7 cellular contexts compared by ENCODE assay signal in the genomic region with DNA sequence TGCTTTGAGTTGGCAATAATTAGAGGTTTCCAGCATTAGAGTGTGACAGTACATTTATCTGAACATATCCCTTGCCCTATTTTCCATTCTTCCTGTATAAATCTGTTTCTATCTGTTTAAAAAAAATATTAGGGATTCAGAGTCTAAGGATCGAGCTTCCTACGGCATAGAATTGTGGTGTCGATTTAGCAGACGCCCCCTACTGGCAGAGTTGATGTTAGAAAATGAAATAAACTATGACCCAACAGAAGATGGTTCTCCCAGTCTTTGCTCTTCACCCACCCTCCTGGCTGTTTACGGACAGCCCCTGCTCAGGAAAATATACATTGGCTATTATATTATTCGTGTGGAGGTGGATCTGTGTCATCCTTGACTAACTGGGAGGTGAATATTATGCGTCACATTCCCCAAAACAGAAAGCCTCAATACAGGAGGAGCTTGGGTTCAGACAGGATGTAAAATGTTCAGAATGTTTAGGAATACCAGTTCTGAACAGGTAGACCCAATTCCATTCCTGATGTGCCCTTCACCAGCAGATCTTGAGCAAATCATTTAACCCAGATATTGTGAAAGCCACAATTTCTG. TPM values are rescaled to one million over a fixed set of nuclear protein-coding genes. Genes with fewer than 3 reads are reported as not detected.
DNase-seq lines count a peak whose midpoint lies in the region; ATAC-seq and TF ChIP-seq lines count a peak whose summit lies in the region.

No MANE protein-coding gene starts in this region.

- H2BK120ac ChIP-seq in trophoblast cell (ENCODE audit: insufficient read depth, low read length, poor library complexity): no peak overlapping the region

- no peaks in the 10 kb centered on the region for H3K27me3 Mint-ChIP-seq in activated CD4-positive, alpha-beta T cell treated with anti-CD3 and anti-CD28 coated beads, Interleukin-2, amount 10 ng/mL, durations not matched to agents 24 days and 14 days

- H3K4ac ChIP-seq in trophoblast cell (ENCODE audit: low read depth, low read length): no peak overlapping the region

- H3K27ac ChIP-seq in DOHH2 (ENCODE audit: low read depth, low read length) (no peak overlapping the region), esophagus squamous epithelium (no peak overlapping the region), trophoblast cell (ENCODE audit: low read depth, low read length) (no peak overlapping the region)

- H3K4me1 Mint-ChIP-seq in activated CD4-positive, alpha-beta T cell treated with anti-CD3 and anti-CD28 coated beads, Interleukin-2, amount 10 ng/mL, durations not matched to agents 24 days and 14 days: peaks cover 39% of the 10 kb centered on the region

- peaks cover 8% of the 10 kb centered on the region for H3K4me1 ChIP-seq in DOHH2 (ENCODE audit: control insufficient read depth, low read length)
- H3K4me1 ChIP-seq in esophagus squamous epithelium: no peaks in the 10 kb centered on the region
- no peaks in the 10 kb centered on the region for H3K4me1 ChIP-seq in trophoblast cell (ENCODE audit: control insufficient read depth in 1 of 2, insufficient read depth in 2 of 2, low read length in 2 of 2)

- H2BK5ac ChIP-seq in trophoblast cell (ENCODE audit: low read depth, low read length, poor library complexity): no peak overlapping the region

- 30 to 33% methylated on average over 7 of the region's 7 CpGs for WGBS in esophagus squamous epithelium, 2 donors
- no CpG with 5 or more reads among the region's 7 CpGs for WGBS in trophoblast cell (ENCODE audit: extremely low coverage, insufficient coverage, insufficient read length)

- no peak overlapping the region for H3K18ac ChIP-seq in trophoblast cell (ENCODE audit: low read length)

- H3K14ac ChIP-seq in trophoblast cell (ENCODE audit: low read length): no peak overlapping the region

- no peaks in the 10 kb centered on the region for H3K9me3 ChIP-seq in DOHH2 (ENCODE audit: control insufficient read depth, insufficient read depth, low read length)
- H3K9me3 ChIP-seq in esophagus squamous epithelium: no peaks in the 10 kb centered on the region
- H3K9me3 ChIP-seq in trophoblast cell (ENCODE audit: insufficient read depth, low read depth, low read length): no peaks in the 10 kb centered on the region

- H3K4me3 ChIP-seq in DOHH2 (ENCODE audit: low read length): no peak overlapping the region
- H3K4me3 ChIP-seq in esophagus squamous epithelium: no peak overlapping the region
- no peak overlapping the region for H3K4me3 ChIP-seq in trophoblast cell (ENCODE audit: low read depth, low read length)

- H3K9me3 Mint-ChIP-seq in activated CD4-positive, alpha-beta T cell treated with anti-CD3 and anti-CD28 coated beads, Interleukin-2, amount 10 ng/mL, durations not matched to agents 24 days and 14 days: peaks cover 1% of the 10 kb centered on the region

- H3K27ac Mint-ChIP-seq in activated CD4-positive, alpha-beta T cell treated with anti-CD3 and anti-CD28 coated beads, Interleukin-2, amount 10 ng/mL, durations not matched to agents 24 days and 14 days: no peak overlapping the region

- intact Hi-C loops in activated CD4-positive, alpha-beta T cell treated with anti-CD3 and anti-CD28 coated beads, Interleukin-2, amount 10 ng/mL, durations not matched to agents 24 days and 14 days (cut with micrococcal nuclease): no loop called here
- intact Hi-C loops in esophagus squamous epithelium (cut with DNase I): no loop called here

- H3K79me1 ChIP-seq in trophoblast cell (ENCODE audit: low read length): no peaks in the 10 kb centered on the region

- H3K36me3 ChIP-seq in DOHH2 (ENCODE audit: control insufficient read depth, low read length): no peaks in the 10 kb centered on the region
- H3K36me3 ChIP-seq in esophagus squamous epithelium: no peaks in the 10 kb centered on the region
- no peaks in the 10 kb centered on the region for H3K36me3 ChIP-seq in trophoblast cell (ENCODE audit: control insufficient read depth in 1 of 2, insufficient read depth in 2 of 2, low read length in 2 of 2)

- H3K36me3 Mint-ChIP-seq in activated CD4-positive, alpha-beta T cell treated with anti-CD3 and anti-CD28 coated beads, Interleukin-2, amount 10 ng/mL, durations not matched to agents 24 days and 14 days (ENCODE audit: low read depth): peaks cover 19% of the 10 kb centered on the region

- H3K23ac ChIP-seq in trophoblast cell (ENCODE audit: low read length): no peak overlapping the region

- H3K27me3 ChIP-seq in DOHH2 (ENCODE audit: control insufficient read depth, low read length) (no peaks in the 10 kb centered on the region), esophagus squamous epithelium (no peaks in the 10 kb centered on the region), trophoblast cell (ENCODE audit: insufficient read depth, low read length) (no peaks in the 10 kb centered on the region)

- no peak overlapping the region for H4K8ac ChIP-seq in trophoblast cell (ENCODE audit: low read depth, low read length)

- no peak overlapping the region for H4K12ac ChIP-seq in trophoblast cell (ENCODE audit: low read depth, low read length)

- no peak overlapping the region for H3K9ac ChIP-seq in trophoblast cell (ENCODE audit: low read length)

- H3K4me2 ChIP-seq in DOHH2 (ENCODE audit: low read length): peak overlapping the region; percentile 31
- no peak overlapping the region for H3K4me2 ChIP-seq in trophoblast cell (ENCODE audit: low read length)

- no peaks in the 10 kb centered on the region for H3K79me2 ChIP-seq in DOHH2 (ENCODE audit: control insufficient read depth, low read length)
- H3K79me2 ChIP-seq in trophoblast cell (ENCODE audit: control insufficient read depth, insufficient read depth, low read length, poor library complexity): no peaks in the 10 kb centered on the region

- peak overlapping the region; percentile 16 for H3K4me3 Mint-ChIP-seq in activated CD4-positive, alpha-beta T cell treated with anti-CD3 and anti-CD28 coated beads, Interleukin-2, amount 10 ng/mL, durations not matched to agents 24 days and 14 days

- no peak overlapping the region for H4K91ac ChIP-seq in trophoblast cell (ENCODE audit: low read depth, low read length)

- TF ChIP-seq CTCF in DOHH2 (IDR thresholded peaks at IDR 0.05; ENCODE audit: low read depth, low read length, poor library complexity, severe bottlenecking) (peak; percentile 90), esophagus squamous epithelium (IDR thresholded peaks at IDR 0.05) (peak; percentile 44 to 60 (median 51))

- no peak overlapping the region for H2AFZ ChIP-seq in trophoblast cell (ENCODE audit: insufficient read depth, low read length, poor library complexity)

- H3K9me2 ChIP-seq in DOHH2 (replicated peaks; ENCODE audit: control insufficient read depth, low read length): no peaks in the 10 kb centered on the region

- DNase-seq in NCI-H146 treated with DMSO at 0.1 percent for 48 hours (lab: John Stamatoyannopoulos, UW; ENCODE audit: unreplicated experiment): peak; percentile 14
- peak; percentile 80 for DNase-seq in activated CD4-positive, alpha-beta T cell treated with anti-CD3 and anti-CD28 coated beads, Interleukin-2, amount 10 ng/mL, durations not matched to agents 24 days and 14 days
- DNase-seq in esophagus squamous epithelium (lab: John Stamatoyannopoulos, UW): no peak
- peak; percentile 20 to 79 for DNase-seq in trophoblast cell

- H2BK12ac ChIP-seq in trophoblast cell (ENCODE audit: low read length): no peak overlapping the region

- H3F3A ChIP-seq in DOHH2 (ENCODE audit: control insufficient read depth, insufficient read depth): no peaks in the 10 kb centered on the region

- ATAC-seq in GM21381 (IDR thresholded peaks at IDR 0.05; ENCODE audit: unreplicated experiment): peak; percentile 62
- no peak for ATAC-seq in GM21360 (IDR thresholded peaks at IDR 0.05; ENCODE audit: unreplicated experiment)

- TF ChIP-seq POLR2A in esophagus squamous epithelium (IDR thresholded peaks at IDR 0.05): no peak

- H4K20me1 ChIP-seq in DOHH2 (ENCODE audit: control insufficient read depth, insufficient read depth, low read depth, low read length): no peaks in the 10 kb centered on the region

- no peak overlapping the region for H2AK5ac ChIP-seq in trophoblast cell (ENCODE audit: low read length)

RNA-seq across cellular contexts. Expression of a gene that starts 10.6 kb away (rescaled TPM):
- 1.4 and 1.6 TPM in 2 replicates for total RNA-seq in activated CD4-positive, alpha-beta T cell treated with anti-CD3 and anti-CD28 coated beads, Interleukin-2, amount 10 ng/mL, durations not matched to agents 24 days and 14 days
- total RNA-seq in esophagus squamous epithelium: 1 to 10 TPM in 1 of 4 donors, under 1 TPM in 2, not detected in 1; 0.04 to 1.1 (median 0.19) TPM
- not detected in 2 replicates for polyA plus RNA-seq in trophoblast cell (2013)
